In the genomic region with DNA sequence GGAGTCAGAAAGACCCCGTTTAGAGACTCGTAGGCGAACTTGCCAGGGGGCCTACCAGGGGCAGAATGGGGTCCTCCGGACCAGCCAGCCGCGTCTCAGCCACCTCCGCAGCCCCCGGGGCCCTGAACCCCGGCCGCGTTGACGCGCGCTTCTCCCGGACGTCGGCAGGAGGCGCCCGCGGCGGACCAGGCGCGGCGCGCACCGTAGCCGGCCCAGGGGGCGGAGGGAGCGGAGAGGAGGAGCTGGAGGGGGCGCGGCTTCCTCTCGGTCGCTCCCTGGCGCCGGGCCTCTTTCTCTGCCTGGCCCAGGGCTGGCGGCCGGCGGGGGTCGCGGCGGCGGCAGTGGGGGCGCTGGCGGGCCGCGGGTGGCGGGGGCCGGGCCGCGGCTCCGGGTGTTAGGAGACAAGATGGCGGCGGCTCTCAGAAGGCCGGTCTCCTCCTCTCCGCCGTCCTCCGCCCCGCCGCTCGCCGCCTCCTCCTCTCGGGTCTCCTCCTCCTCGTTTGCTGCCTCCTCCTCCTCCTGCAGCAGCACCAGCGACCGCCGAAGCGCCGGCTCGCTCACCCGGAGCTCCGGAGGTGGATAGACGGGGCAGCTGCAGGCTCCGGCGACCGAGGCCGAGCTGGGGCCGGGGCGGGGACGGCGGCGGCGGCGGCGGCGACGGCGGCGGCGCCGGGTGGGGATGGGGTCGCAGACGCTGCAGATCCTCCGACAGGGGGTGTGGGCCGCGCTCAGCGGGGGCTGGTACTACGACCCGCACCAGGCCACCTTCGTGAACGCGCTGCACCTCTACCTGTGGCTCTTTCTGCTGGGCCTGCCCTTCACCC, we compare ENCODE assay signal across 8 cellular contexts. TPM values are rescaled to one million over a fixed set of nuclear protein-coding genes. Genes with fewer than 3 reads are reported as not detected.
DNase-seq lines count a peak whose midpoint lies in the region; ATAC-seq lines count a peak whose summit lies in the region.

A gene (plus strand): TSS at position 288 of the 824 bp plus-strand sequence. CDS start 392 bp downstream, at position 680.

- peaks cover 25% of the 10 kb centered on the region for H3K4me1 ChIP-seq in HUES6 (ENCODE audit: control insufficient read depth, insufficient read depth, low read length)

- H3K36me3 ChIP-seq in HUES6 (ENCODE audit: control insufficient read depth, insufficient read depth, low read length): no peaks in the 10 kb centered on the region

- peak within 1 kb of the TSS; percentile 87 for H3K9ac ChIP-seq in HUES6 (ENCODE audit: low read length)

- ATAC-seq in GM21390 (IDR thresholded peaks at IDR 0.05; ENCODE audit: unreplicated experiment): peak; percentile 73

- H3K27ac ChIP-seq in HUES6 (ENCODE audit: low read depth, low read length): peak within 1 kb of the TSS; percentile 64; the same call in 1 of the 2 replicates
- H3K27ac ChIP-seq in epithelial cell of prostate: peak within 1 kb of the TSS; percentile 85

- H3K4me3 ChIP-seq in HUES6 (ENCODE audit: low read depth, low read length): peak within 1 kb of the TSS; percentile 98

- H3K27me3 ChIP-seq in HUES6 (ENCODE audit: control insufficient read depth, insufficient read depth, low read length): no peaks in the 10 kb centered on the region

- no peaks in the 10 kb centered on the region for H3K9me3 ChIP-seq in HUES6 (ENCODE audit: control insufficient read depth, insufficient read depth, low read depth, low read length)

- peak; percentile 99 for DNase-seq in D341Med (ENCODE audit: low spot score)
- peak; percentile 77 for DNase-seq in OCI-M1 (lab: John Stamatoyannopoulos, UW)
- peak; percentile 82 for DNase-seq in activated T-cell treated with anti-CD3 and anti-CD28 coated beads for 24 hours (ENCODE audit: low read depth)
- DNase-seq in epithelial cell of prostate (ENCODE audit: low read depth, low spot score): no peak
- peak; percentile 88 for DNase-seq in mucosa of gallbladder (ENCODE audit: low spot score)
- peak; percentile 65 to 80 for DNase-seq in stimulated activated CD8-positive, alpha-beta memory T cell treated with anti-CD3 and anti-CD28 coated beads, Interleukin-4, amount 100 ng/mL, for 4 hours (ENCODE audit: low read depth in 2 of 2, low spot score in 1 of 2)

RNA-seq across cellular contexts. Expression of the gene that starts here (rescaled TPM):
- total RNA-seq in mucosa of gallbladder: 42.6 TPM
